Comparison of ENCODE assay signal across 8 cellular contexts in genomic region chr17:77542551-77543490, GRCh38.
DNase-seq lines count a peak whose midpoint lies in the region; ATAC-seq and TF ChIP-seq lines count a peak whose summit lies in the region.

No MANE protein-coding gene starts in this region.

- no peak overlapping the region for H3K4me2 ChIP-seq in OCI-LY3 (ENCODE audit: low read length)

- H3K27ac ChIP-seq in OCI-LY3 (ENCODE audit: low read length) = no peak overlapping the region

- DNase-seq in D341Med (ENCODE audit: low spot score) (peak; percentile 89), KG1 (lab: John Stamatoyannopoulos, UW) (peak; percentile 66), activated T-cell treated with anti-CD3 and anti-CD28 coated beads for 48 hours (ENCODE audit: low read depth) (peak; percentile 38), fibroblast of gingiva (ENCODE audit: low read depth) (peak; percentile 76)
- DNase-seq in naive thymus-derived CD8-positive, alpha-beta T cell = peak; percentile 42 to 83 (median 62)
- DNase-seq in stimulated activated naive CD8-positive, alpha-beta T cell treated with anti-CD3 and anti-CD28 coated beads, Interleukin-15, amount 100 ng/mL, for 72 hours = peak; percentile 58 to 67

- no peak overlapping the region for H3K4me3 Mint-ChIP-seq in naive thymus-derived CD8-positive, alpha-beta T cell
- no peak overlapping the region for H3K4me3 Mint-ChIP-seq in stimulated activated naive CD8-positive, alpha-beta T cell treated with anti-CD3 and anti-CD28 coated beads, Interleukin-15, amount 100 ng/mL, for 72 hours

- H2AFZ ChIP-seq in OCI-LY3 (ENCODE audit: low read depth, low read length) = no peak overlapping the region

- H3K27me3 Mint-ChIP-seq in naive thymus-derived CD8-positive, alpha-beta T cell = peaks cover 0 to 1% (median 0%) of the 10 kb centered on the region in 5 donors
- H3K27me3 Mint-ChIP-seq in stimulated activated naive CD8-positive, alpha-beta T cell treated with anti-CD3 and anti-CD28 coated beads, Interleukin-15, amount 100 ng/mL, for 72 hours = no peaks in the 10 kb centered on the region

- H3K4me1 ChIP-seq in OCI-LY3 (ENCODE audit: low read length) = no peaks in the 10 kb centered on the region

- no peaks in the 10 kb centered on the region for H3K9me3 Mint-ChIP-seq in naive thymus-derived CD8-positive, alpha-beta T cell
- no peaks in the 10 kb centered on the region for H3K9me3 Mint-ChIP-seq in stimulated activated naive CD8-positive, alpha-beta T cell treated with anti-CD3 and anti-CD28 coated beads, Interleukin-15, amount 100 ng/mL, for 72 hours

- H3K36me3 Mint-ChIP-seq in naive thymus-derived CD8-positive, alpha-beta T cell = no peaks in the 10 kb centered on the region

- H3K9me3 ChIP-seq in OCI-LY3 (ENCODE audit: insufficient read depth, low read length) = no peaks in the 10 kb centered on the region

- no peak overlapping the region for H3K27ac Mint-ChIP-seq in naive thymus-derived CD8-positive, alpha-beta T cell
- H3K27ac Mint-ChIP-seq in stimulated activated naive CD8-positive, alpha-beta T cell treated with anti-CD3 and anti-CD28 coated beads, Interleukin-15, amount 100 ng/mL, for 72 hours = no peak overlapping the region

- H3K27me3 ChIP-seq in OCI-LY3 (ENCODE audit: low read depth, low read length) = peaks cover 13% of the 10 kb centered on the region

- no peaks in the 10 kb centered on the region for H3K79me2 ChIP-seq in OCI-LY3 (ENCODE audit: low read length)

- H3K4me3 ChIP-seq in OCI-LY3 (ENCODE audit: low read length) = no peak overlapping the region

- peak; percentile 85 to 95 for ATAC-seq in naive thymus-derived CD8-positive, alpha-beta T cell
- ATAC-seq in stimulated activated naive CD8-positive, alpha-beta T cell treated with anti-CD3 and anti-CD28 coated beads, Interleukin-15, amount 100 ng/mL, for 72 hours = peak; percentile 86
- ATAC-seq in GM21619 (IDR thresholded peaks at IDR 0.05; ENCODE audit: unreplicated experiment) = no peak

- no peaks in the 10 kb centered on the region for H4K20me1 ChIP-seq in OCI-LY3 (ENCODE audit: insufficient read depth, low read length)

- H3K9ac ChIP-seq in OCI-LY3 (ENCODE audit: low read length) = no peak overlapping the region

- peak; percentile 87 for TF ChIP-seq CTCF in OCI-LY3 (IDR thresholded peaks at IDR 0.05; ENCODE audit: low read depth, low read length)

- POLR2A ChIA-PET in naive thymus-derived CD8-positive, alpha-beta T cell (lab: Charles Lee) = interaction anchor here (0.7 to 1.9 kb wide), 4 partner anchors 113 to 468 kb away, joined by 3 to 11 read pairs (median 4); partner anchors contain the start of gene TNRC6C

- H3K4me1 Mint-ChIP-seq in naive thymus-derived CD8-positive, alpha-beta T cell = peaks cover 3 to 6% (median 4%) of the 10 kb centered on the region in 4 donors
- H3K4me1 Mint-ChIP-seq in stimulated activated naive CD8-positive, alpha-beta T cell treated with anti-CD3 and anti-CD28 coated beads, Interleukin-15, amount 100 ng/mL, for 72 hours = peaks cover 9% of the 10 kb centered on the region

- no peaks in the 10 kb centered on the region for H3K36me3 ChIP-seq in OCI-LY3 (replicated peaks; ENCODE audit: low read depth, low read length)

Comparison
In these comparisons a context has a peak if more than half of its experiments do, and no peak if none do; other contexts are left out.
1. DNase-seq: peak in every context shown above with its lines; median percentile 89 in D341Med; 76 in fibroblast of gingiva; 66 in KG1; 62 in naive thymus-derived CD8-positive, alpha-beta T cell; 62 in stimulated activated naive CD8-positive, alpha-beta T cell treated with anti-CD3 and anti-CD28 coated beads, Interleukin-15, amount 100 ng/mL, for 72 hours; 38 in activated T-cell treated with anti-CD3 and anti-CD28 coated beads for 48 hours.